ENCODE assay signal across 8 cellular contexts in genomic region chr1:89757532-89757931, GRCh38.
DNase-seq lines count a peak whose midpoint lies in the region; ATAC-seq and TF ChIP-seq lines count a peak whose summit lies in the region.

No MANE protein-coding gene starts in this region.

- peak overlapping the region; percentile 76 for H3K27ac Mint-ChIP-seq in activated B cell treated with CpG ODN at 0.5 μM for 24 hours

- CTCF ChIA-PET in activated B cell treated with CpG ODN at 0.5 μM for 24 hours (lab: Charles Lee) = interaction anchor here (2.5 kb wide), 1 partner anchor 125 kb away, joined by 8 read pairs; the partner anchor contains the start of gene LRRC8C

- H3K4me3 ChIP-seq in GM12865 (ENCODE audit: low read depth, low read length) = no peak overlapping the region
- no peak overlapping the region for H3K4me3 ChIP-seq in sigmoid colon

- H3K27me3 ChIP-seq in sigmoid colon = peaks cover 0 to 12% (median 0%) of the 10 kb centered on the region in 3 donors

- POLR2A ChIA-PET in activated B cell treated with CpG ODN at 0.5 μM for 24 hours (lab: Charles Lee) = interaction anchor here (1.7 kb wide), 1 partner anchor 125 kb away, joined by 4 read pairs; the partner anchor contains the start of gene LRRC8C

- peak; percentile 72 for DNase-seq in GM12865 (ENCODE audit: low read depth)
- DNase-seq in activated B cell treated with CpG ODN at 0.5 μM for 24 hours = no peak
- peak; percentile 53 for DNase-seq in left ventricle myocardium superior
- peak; percentile 44 for DNase-seq in stimulated activated CD8-positive, alpha-beta memory T cell treated with anti-CD3 and anti-CD28 coated beads, Interleukin-4, amount 100 ng/mL, for 24 hours (ENCODE audit: low read depth)
- no peak for DNase-seq in NCI-H1694 (lab: John Stamatoyannopoulos, UW)
- no peak for DNase-seq in sigmoid colon
- no peak for DNase-seq in HUDEP-2 (lab: John Stamatoyannopoulos, UW; ENCODE audit: unreplicated experiment in 76 of 76)

- no peak for TF ChIP-seq POLR2A in sigmoid colon (IDR thresholded peaks at IDR 0.05)

- TF ChIP-seq EP300 in sigmoid colon (IDR thresholded peaks at IDR 0.05) = no peak

- H3K27me3 Mint-ChIP-seq in activated B cell treated with CpG ODN at 0.5 μM for 24 hours = no peaks in the 10 kb centered on the region

- H3K4me1 ChIP-seq in sigmoid colon = peaks cover 0 to 3% (median 1%) of the 10 kb centered on the region in 4 donors

- WGBS in sigmoid colon, 2 donors = 8 to 16% methylated on average over 5 of the region's 5 CpGs

- intact Hi-C loops in activated B cell treated with CpG ODN at 0.5 μM for 24 hours (cut with micrococcal nuclease) (loop anchor here (1.0 kb wide), 1 partner anchor 63 kb away; no protein-coding TSS in a partner anchor), left ventricle myocardium superior (cut with micrococcal nuclease) (no loop called here), sigmoid colon (cut with DNase I) (no loop called here)

- H3K36me3 Mint-ChIP-seq in activated B cell treated with CpG ODN at 0.5 μM for 24 hours (ENCODE audit: low read depth) = no peaks in the 10 kb centered on the region

- peak overlapping the region; percentile 66 for H3K4me3 Mint-ChIP-seq in activated B cell treated with CpG ODN at 0.5 μM for 24 hours

- peak overlapping the region in 2 of 4 donors; percentile 15 to 17 for H3K27ac ChIP-seq in sigmoid colon

- TF ChIP-seq CTCF in GM12865 (IDR thresholded peaks at IDR 0.05; ENCODE audit: insufficient read depth, low read depth, low read length, missing control alignments) (no peak), activated B cell treated with CpG ODN at 0.5 μM for 24 hours (IDR thresholded peaks at IDR 0.05) (no peak), sigmoid colon (IDR thresholded peaks at IDR 0.05) (no peak)

- no peaks in the 10 kb centered on the region for H3K9me3 ChIP-seq in sigmoid colon

- ATAC-seq in HG03460 (IDR thresholded peaks at IDR 0.05; ENCODE audit: unreplicated experiment) (peak; percentile 64), activated B cell treated with CpG ODN at 0.5 μM for 24 hours (ENCODE audit: low read depth) (peak; percentile 64), left ventricle myocardium superior (peak; percentile 68)

- H3K9me3 Mint-ChIP-seq in activated B cell treated with CpG ODN at 0.5 μM for 24 hours = no peaks in the 10 kb centered on the region

- H3K36me3 ChIP-seq in sigmoid colon = no peaks in the 10 kb centered on the region

- peaks cover 19% of the 10 kb centered on the region for H3K4me1 Mint-ChIP-seq in activated B cell treated with CpG ODN at 0.5 μM for 24 hours

Comparison
In these comparisons a context has a peak if more than half of its experiments do, and no peak if none do; other contexts are left out.
1. DNase-seq: peak in GM12865 (single experiment), left ventricle myocardium superior (single experiment) and stimulated activated CD8-positive, alpha-beta memory T cell treated with anti-CD3 and anti-CD28 coated beads, Interleukin-4, amount 100 ng/mL, for 24 hours (single experiment); none in activated B cell treated with CpG ODN at 0.5 μM for 24 hours (single experiment), NCI-H1694 (single experiment), sigmoid colon (single experiment) and HUDEP-2 (0 of 76).
2. Peak in every context shown above with its lines, with median percentiles within 50 percentile points of each other: ATAC-seq.